ENCODE assay signal across 9 cellular contexts in genomic region chr1:24694380-24694843, GRCh38. TPM values are rescaled to one million over a fixed set of nuclear protein-coding genes. Genes with fewer than 3 reads are reported as not detected.
DNase-seq lines count a peak whose midpoint lies in the region; ATAC-seq and TF ChIP-seq lines count a peak whose summit lies in the region.
"Had no signal": no experiment of that assay in that cellular context is flagged by ENCODE, and none has a peak within 500 bp of the region (broad histone marks: within the 10 kb centered on the region; RNA-seq: fewer than 3 reads in every experiment).

No MANE protein-coding gene starts in this region.

- WGBS in adrenal gland, 4 donors: 39 to 60% (median 52%) methylated on average over 4 to 6 of the region's 6 CpGs

- peak overlapping the region in 1 of 2 donors; percentile 34 for H3K27ac Mint-ChIP-seq in stimulated activated naive CD8-positive, alpha-beta T cell treated with anti-CD3 and anti-CD28 coated beads, Interleukin-15, amount 100 ng/mL, for 72 hours

- H3K4me3 ChIP-seq in cardiac muscle cell: no peak overlapping the region
- no peak overlapping the region for H3K4me3 ChIP-seq in adrenal gland

- H3K4me3 Mint-ChIP-seq in stimulated activated naive CD8-positive, alpha-beta T cell treated with anti-CD3 and anti-CD28 coated beads, Interleukin-15, amount 100 ng/mL, for 72 hours: no peak overlapping the region
- H3K4me3 Mint-ChIP-seq: CD8-positive, alpha-beta memory T cell had no signal

- TF ChIP-seq POLR2A in adrenal gland (IDR thresholded peaks at IDR 0.05): no peak

- peaks cover 20% of the 10 kb centered on the region for H3K4me1 ChIP-seq in cardiac muscle cell (ENCODE audit: low read depth)
- peaks cover 0 to 12% of the 10 kb centered on the region in 2 donors for H3K4me1 ChIP-seq in adrenal gland (replicated peaks in 1 of 2)

- H3K27me3 ChIP-seq in cardiac muscle cell: no peaks in the 10 kb centered on the region
- no peaks in the 10 kb centered on the region for H3K27me3 ChIP-seq in adrenal gland

- TF ChIP-seq CTCF in cardiac muscle cell (IDR thresholded peaks at IDR 0.05; ENCODE audit: low read depth, low read length): no peak
- no peak for TF ChIP-seq CTCF in adrenal gland (IDR thresholded peaks at IDR 0.05)

- peaks cover 8% of the 10 kb centered on the region for H3K27me3 Mint-ChIP-seq in stimulated activated naive CD8-positive, alpha-beta T cell treated with anti-CD3 and anti-CD28 coated beads, Interleukin-15, amount 100 ng/mL, for 72 hours

- DNase-seq in stimulated activated naive CD8-positive, alpha-beta T cell treated with anti-CD3 and anti-CD28 coated beads, Interleukin-15, Interleukin-2, amounts not matched to agents 100 U/mL and 50 U/mL, for 24 hours: no peak
- DNase-seq in stimulated activated naive CD8-positive, alpha-beta T cell treated with anti-CD3 and anti-CD28 coated beads, Interleukin-15, amount 100 ng/mL, for 72 hours: no peak
- DNase-seq in NCI-H748 (lab: John Stamatoyannopoulos, UW; ENCODE audit: unreplicated experiment): peak; percentile 89
- peak; percentile 88 to 95 for DNase-seq in cardiac muscle cell (ENCODE audit: low read depth in 1 of 2, low spot score in 1 of 2)
- DNase-seq in germinal center (ENCODE audit: low spot score): no peak
- DNase-seq in adrenal gland: no peak
- DNase-seq in NCI-H446 (lab: John Stamatoyannopoulos, UW): no peak
- DNase-seq: CD8-positive, alpha-beta memory T cell had no signal

- H3K27ac ChIP-seq in cardiac muscle cell: peak overlapping the region; percentile 78
- H3K27ac ChIP-seq in adrenal gland: peak overlapping the region in 2 of 5 donors; percentile 48 to 69

- no peaks in the 10 kb centered on the region for H3K9me3 Mint-ChIP-seq in stimulated activated naive CD8-positive, alpha-beta T cell treated with anti-CD3 and anti-CD28 coated beads, Interleukin-15, amount 100 ng/mL, for 72 hours
- H3K9me3 Mint-ChIP-seq: CD8-positive, alpha-beta memory T cell had no signal

- H3K36me3 ChIP-seq in cardiac muscle cell (no peaks in the 10 kb centered on the region), adrenal gland (replicated peaks in 1 of 2) (no peaks in the 10 kb centered on the region)

- H3K4me1 Mint-ChIP-seq in stimulated activated naive CD8-positive, alpha-beta T cell treated with anti-CD3 and anti-CD28 coated beads, Interleukin-15, amount 100 ng/mL, for 72 hours: peaks cover 5% of the 10 kb centered on the region

- H3K9me3 ChIP-seq in cardiac muscle cell (ENCODE audit: low read depth) (no peaks in the 10 kb centered on the region), adrenal gland (replicated peaks in 1 of 3) (no peaks in the 10 kb centered on the region)

- ATAC-seq in stimulated activated naive CD8-positive, alpha-beta T cell treated with anti-CD3 and anti-CD28 coated beads, Interleukin-15, Interleukin-2, amounts not matched to agents 100 U/mL and 50 U/mL, for 24 hours: peak; percentile 49
- ATAC-seq in stimulated activated naive CD8-positive, alpha-beta T cell treated with anti-CD3 and anti-CD28 coated beads, Interleukin-15, amount 100 ng/mL, for 72 hours: no peak
- no peak for ATAC-seq in HG03354 (IDR thresholded peaks at IDR 0.05; ENCODE audit: poor library complexity, severe bottlenecking, unreplicated experiment)

- intact Hi-C loops in adrenal gland (cut with DNase I): loop anchor here in 1 of 2 donors (5.0 kb wide), 1 partner anchor 143 kb away; no protein-coding TSS in a partner anchor

RNA-seq across cellular contexts. Expression of gene CLIC4, which starts 50.8 kb away (rescaled TPM):
- total RNA-seq in cardiac muscle cell: 174 and 361 TPM in 2 replicates
- polyA plus RNA-seq in cardiac muscle cell: 136 and 221 TPM in 2 replicates
- total RNA-seq in adrenal gland: 100 to 1,000 TPM in 6 of 8 donors, 10 to 100 TPM in 2; 91.3 to 166 (median 122) TPM
- 100 to 1,000 TPM in 1 of 3 donors, 10 to 100 TPM in 2; 27.5 to 108 (median 32.4) TPM for polyA plus RNA-seq in adrenal gland

RNA-seq across cellular contexts. Expression of gene SRRM1, which starts 51.3 kb away (rescaled TPM):
- total RNA-seq in cardiac muscle cell (75.4 and 133 TPM in 2 replicates), adrenal gland (100 to 1,000 TPM in 3 of 8 donors, 10 to 100 TPM in 5; 30.0 to 121 (median 94.6) TPM)
- polyA plus RNA-seq in cardiac muscle cell (139 and 217 TPM in 2 replicates), adrenal gland (10 to 100 TPM; 47.3 to 82.0 (median 78.6) TPM)

Comparison
In these comparisons a context has a peak if more than half of its experiments do, and no peak if none do; other contexts are left out.
1. DNase-seq: peak in NCI-H748 (single experiment) and cardiac muscle cell (2 of 2); none in stimulated activated naive CD8-positive, alpha-beta T cell treated with anti-CD3 and anti-CD28 coated beads, Interleukin-15, Interleukin-2, amounts not matched to agents 100 U/mL and 50 U/mL, for 24 hours (single experiment), stimulated activated naive CD8-positive, alpha-beta T cell treated with anti-CD3 and anti-CD28 coated beads, Interleukin-15, amount 100 ng/mL, for 72 hours (0 of 2), germinal center (single experiment), adrenal gland (0 of 7) and NCI-H446 (0 of 2).